In the genomic region with DNA sequence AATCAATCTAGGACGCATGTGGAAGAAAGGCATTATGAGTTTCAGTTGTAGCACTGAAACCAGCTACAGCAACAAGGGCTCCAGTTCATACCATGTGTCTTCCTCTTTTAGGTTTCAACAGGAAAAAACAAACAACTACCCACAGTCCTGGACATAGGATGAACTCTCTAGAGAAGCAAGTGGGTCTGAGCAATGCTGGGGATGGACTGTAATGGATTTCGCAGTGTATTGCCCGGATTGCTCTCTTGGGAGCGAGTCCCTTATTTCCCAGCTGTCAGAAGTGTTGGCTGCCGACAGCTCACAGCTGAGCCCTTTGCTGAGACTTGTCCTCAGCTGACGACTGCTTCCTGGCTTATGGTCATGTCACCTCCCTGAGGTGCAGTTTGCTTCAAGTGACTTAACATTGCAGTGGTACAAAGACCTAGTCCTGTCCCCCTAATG, we compare ENCODE assay signal across 10 cellular contexts. TPM values are rescaled to one million over a fixed set of nuclear protein-coding genes. Genes with fewer than 3 reads are reported as not detected.
A peak's percentile ranks its signal among the peaks of the same experiment; 100 is the strongest.
DNase-seq lines count a peak whose midpoint lies in the region; ATAC-seq and TF ChIP-seq lines count a peak whose summit lies in the region.
"Had no signal": no experiment of that assay in that cellular context is flagged by ENCODE, and none has a peak within 500 bp of the region (broad histone marks: within the 10 kb centered on the region; RNA-seq: fewer than 3 reads in every experiment).

No MANE protein-coding gene starts in this region.

- peaks cover 12% of the 10 kb centered on the region for H3K36me3 Mint-ChIP-seq in activated naive CD8-positive, alpha-beta T cell treated with anti-CD3 and anti-CD28 coated beads, Interleukin-2, amount 10 ng/mL, durations not matched to agents 7 days and 5 days

- H3K27ac Mint-ChIP-seq in activated naive CD8-positive, alpha-beta T cell treated with anti-CD3 and anti-CD28 coated beads, Interleukin-2, amount 10 ng/mL, durations not matched to agents 7 days and 5 days = no peak overlapping the region

- TF ChIP-seq CTCF in GM12875 (IDR thresholded peaks at IDR 0.05; ENCODE audit: borderline replicate concordance, insufficient read depth, low read depth, low read length) (no peak), GM10266 (IDR thresholded peaks at IDR 0.05; ENCODE audit: control insufficient read depth, insufficient read depth, low read depth, missing control alignments) (no peak)

- H3K27me3 Mint-ChIP-seq in activated naive CD8-positive, alpha-beta T cell treated with anti-CD3 and anti-CD28 coated beads, Interleukin-2, amount 10 ng/mL, durations not matched to agents 7 days and 5 days = peaks cover 4% of the 10 kb centered on the region

- H3K4me1 Mint-ChIP-seq in activated naive CD8-positive, alpha-beta T cell treated with anti-CD3 and anti-CD28 coated beads, Interleukin-2, amount 10 ng/mL, durations not matched to agents 7 days and 5 days = peaks cover 18% of the 10 kb centered on the region

- no peak for DNase-seq in activated naive CD8-positive, alpha-beta T cell treated with anti-CD3 and anti-CD28 coated beads, Interleukin-2, amount 10 ng/mL, durations not matched to agents 7 days and 5 days
- no peak for DNase-seq in AG08395 (ENCODE audit: low spot score)
- no peak for DNase-seq in GM10266 (ENCODE audit: extremely low spot score)
- no peak for DNase-seq in effector CD8-positive, alpha-beta T cell (lab: John Stamatoyannopoulos, UW)
- DNase-seq in NCI-H226 = no peak
- DNase-seq: OCI-M1 had no signal

- H3K4me3 ChIP-seq in GM12875 (ENCODE audit: low read depth, low read length) = peak overlapping the region; percentile 32
- H3K4me3 ChIP-seq: lung had no signal

- POLR2A ChIA-PET in activated naive CD8-positive, alpha-beta T cell treated with anti-CD3 and anti-CD28 coated beads, Interleukin-2, amount 10 ng/mL, durations not matched to agents 7 days and 5 days (lab: Charles Lee) = interaction anchor here (1.3 kb wide), 1 partner anchor 9 kb away, joined by 3 read pairs; no protein-coding TSS in a partner anchor

- H3K9me3 Mint-ChIP-seq in activated naive CD8-positive, alpha-beta T cell treated with anti-CD3 and anti-CD28 coated beads, Interleukin-2, amount 10 ng/mL, durations not matched to agents 7 days and 5 days = peaks cover 4% of the 10 kb centered on the region

- ATAC-seq in GM21367 (IDR thresholded peaks at IDR 0.05; ENCODE audit: unreplicated experiment) = peak; percentile 73
- ATAC-seq in HG03439 (IDR thresholded peaks at IDR 0.05; ENCODE audit: unreplicated experiment) = peak; percentile 52
- peak; percentile 57 for ATAC-seq in activated naive CD8-positive, alpha-beta T cell treated with anti-CD3 and anti-CD28 coated beads, Interleukin-2, amount 10 ng/mL, durations not matched to agents 7 days and 5 days (ENCODE audit: low read depth)

- H3K4me3 Mint-ChIP-seq in activated naive CD8-positive, alpha-beta T cell treated with anti-CD3 and anti-CD28 coated beads, Interleukin-2, amount 10 ng/mL, durations not matched to agents 7 days and 5 days = no peak overlapping the region

RNA-seq across cellular contexts. Expression of a gene that starts 12.1 kb away (rescaled TPM):
- 100 to 1,000 TPM; 144 to 148 TPM for total RNA-seq in activated naive CD8-positive, alpha-beta T cell treated with anti-CD3 and anti-CD28 coated beads, Interleukin-2, amount 10 ng/mL, durations not matched to agents 7 days and 5 days
